In genomic region chr3:188150982-188151381, GRCh38 we compare ENCODE assay signal across 1 cellular context.
TF ChIP-seq lines count a peak whose summit lies in the region.

No MANE protein-coding gene starts in this region.

TF ChIP-seq in HCT116, 20 proteins besides CTCF, POLR2A, EP300 and RAD21 (continued from another document):
- TF ChIP-seq, protein P1, sequence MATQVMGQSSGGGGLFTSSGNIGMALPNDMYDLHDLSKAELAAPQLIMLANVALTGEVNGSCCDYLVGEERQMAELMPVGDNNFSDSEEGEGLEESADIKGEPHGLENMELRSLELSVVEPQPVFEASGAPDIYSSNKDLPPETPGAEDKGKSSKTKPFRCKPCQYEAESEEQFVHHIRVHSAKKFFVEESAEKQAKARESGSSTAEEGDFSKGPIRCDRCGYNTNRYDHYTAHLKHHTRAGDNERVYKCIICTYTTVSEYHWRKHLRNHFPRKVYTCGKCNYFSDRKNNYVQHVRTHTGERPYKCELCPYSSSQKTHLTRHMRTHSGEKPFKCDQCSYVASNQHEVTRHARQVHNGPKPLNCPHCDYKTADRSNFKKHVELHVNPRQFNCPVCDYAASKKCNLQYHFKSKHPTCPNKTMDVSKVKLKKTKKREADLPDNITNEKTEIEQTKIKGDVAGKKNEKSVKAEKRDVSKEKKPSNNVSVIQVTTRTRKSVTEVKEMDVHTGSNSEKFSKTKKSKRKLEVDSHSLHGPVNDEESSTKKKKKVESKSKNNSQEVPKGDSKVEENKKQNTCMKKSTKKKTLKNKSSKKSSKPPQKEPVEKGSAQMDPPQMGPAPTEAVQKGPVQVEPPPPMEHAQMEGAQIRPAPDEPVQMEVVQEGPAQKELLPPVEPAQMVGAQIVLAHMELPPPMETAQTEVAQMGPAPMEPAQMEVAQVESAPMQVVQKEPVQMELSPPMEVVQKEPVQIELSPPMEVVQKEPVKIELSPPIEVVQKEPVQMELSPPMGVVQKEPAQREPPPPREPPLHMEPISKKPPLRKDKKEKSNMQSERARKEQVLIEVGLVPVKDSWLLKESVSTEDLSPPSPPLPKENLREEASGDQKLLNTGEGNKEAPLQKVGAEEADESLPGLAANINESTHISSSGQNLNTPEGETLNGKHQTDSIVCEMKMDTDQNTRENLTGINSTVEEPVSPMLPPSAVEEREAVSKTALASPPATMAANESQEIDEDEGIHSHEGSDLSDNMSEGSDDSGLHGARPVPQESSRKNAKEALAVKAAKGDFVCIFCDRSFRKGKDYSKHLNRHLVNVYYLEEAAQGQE (IDR thresholded peaks at IDR 0.05; ENCODE audit: low read depth): no peak
